Comparison of ENCODE assay signal across 1 cellular context in genomic region chr3:112694901-112695300, GRCh38. TPM values are rescaled to one million over a fixed set of nuclear protein-coding genes. Genes with fewer than 3 reads are reported as not detected.
"Had no signal": no experiment of that assay in that cellular context is flagged by ENCODE, and none has a peak within 500 bp of the region (broad histone marks: within the 10 kb centered on the region; RNA-seq: fewer than 3 reads in every experiment).

No MANE protein-coding gene starts in this region.

RNA-seq across cellular contexts. Expression of gene CCDC80, which starts 54.0 kb away (rescaled TPM):
- total RNA-seq: HepG2 had no signal
- polyA plus RNA-seq: HepG2 had no signal
